ENCODE assay signal across 20 cellular contexts in the genomic region with DNA sequence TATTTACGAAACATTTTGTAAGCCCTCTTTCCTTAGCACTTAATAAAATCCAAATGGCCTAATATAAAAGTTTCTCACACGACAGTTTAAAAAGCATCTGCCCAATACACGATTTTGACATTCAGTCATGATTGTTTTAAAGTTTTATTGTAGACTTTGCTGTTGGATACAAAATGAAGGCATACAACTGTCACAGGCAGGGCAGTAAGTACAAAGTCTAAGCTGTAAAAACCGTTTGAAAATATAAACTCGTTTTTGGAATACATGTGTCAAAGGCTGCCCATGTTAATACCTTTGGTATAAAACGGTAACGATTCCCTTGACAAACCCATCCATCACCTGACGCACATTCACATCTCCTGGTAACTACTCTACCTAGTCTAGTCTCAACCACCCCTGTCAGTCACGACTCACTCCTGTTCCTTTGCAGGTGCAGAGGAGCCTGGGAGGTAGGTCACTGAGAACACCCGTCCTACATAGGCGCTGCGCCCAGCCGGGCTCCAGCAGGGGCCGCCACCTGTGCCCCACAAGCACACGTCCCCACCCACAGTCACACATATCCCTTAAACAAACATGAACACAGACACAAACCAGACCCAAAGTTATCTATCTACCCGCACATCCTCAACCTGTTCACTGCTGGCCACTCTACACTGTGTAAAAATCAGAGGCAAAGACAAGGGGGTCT. TPM values are rescaled to one million over a fixed set of nuclear protein-coding genes. Genes with fewer than 3 reads are reported as not detected.
DNase-seq lines count a peak whose midpoint lies in the region; ATAC-seq and TF ChIP-seq lines count a peak whose summit lies in the region.
"Had no signal": no experiment of that assay in that cellular context is flagged by ENCODE, and none has a peak within 500 bp of the region (broad histone marks: within the 10 kb centered on the region; RNA-seq: fewer than 3 reads in every experiment).

No MANE protein-coding gene starts in this region.

- intact Hi-C loops in OCI-LY7 (cut with micrococcal nuclease; ENCODE audit: unreplicated experiment): no loop called here
- intact Hi-C loops in activated CD4-positive, alpha-beta T cell treated with anti-CD3 and anti-CD28 coated beads, Interleukin-2, amount 10 ng/mL, durations not matched to agents 24 days and 14 days (cut with micrococcal nuclease): no loop called here

- peak overlapping the region; percentile 30; the same call in 1 of the 2 replicates for H3K27ac Mint-ChIP-seq in GM23338
- peak overlapping the region; percentile 25 for H3K27ac Mint-ChIP-seq in endothelial cell (ENCODE audit: unreplicated experiment)
- H3K27ac Mint-ChIP-seq in activated CD4-positive, alpha-beta T cell treated with anti-CD3 and anti-CD28 coated beads, Interleukin-2, amount 10 ng/mL, durations not matched to agents 24 days and 14 days: no peak overlapping the region

- H3F3A ChIP-seq in GM23338 (replicated peaks; ENCODE audit: low read depth): no peaks in the 10 kb centered on the region

- H3K9me3 ChIP-seq in OCI-LY7 (ENCODE audit: low read length): no peaks in the 10 kb centered on the region
- no peaks in the 10 kb centered on the region for H3K9me3 ChIP-seq in osteoblast (ENCODE audit: low read depth, low read length)
- H3K9me3 ChIP-seq: right atrium auricular region had no signal

- H3K4me1 ChIP-seq in GM23338 (ENCODE audit: insufficient read depth): no peaks in the 10 kb centered on the region
- H3K4me1 ChIP-seq in OCI-LY7 (ENCODE audit: insufficient read depth, low read length, poor library complexity, severe bottlenecking): no peaks in the 10 kb centered on the region
- H3K4me1 ChIP-seq in osteoblast (ENCODE audit: insufficient read depth, low read length): peaks cover 18% of the 10 kb centered on the region

- H3K4me3 Mint-ChIP-seq in GM23338 (no peak overlapping the region), endothelial cell (ENCODE audit: unreplicated experiment) (no peak overlapping the region)
- H3K4me3 Mint-ChIP-seq in activated CD4-positive, alpha-beta T cell treated with anti-CD3 and anti-CD28 coated beads, Interleukin-2, amount 10 ng/mL, durations not matched to agents 24 days and 14 days: no peak overlapping the region
- H3K4me3 Mint-ChIP-seq: naive B cell had no signal

- H3K4me2 ChIP-seq in GM23338 (no peak overlapping the region), OCI-LY7 (ENCODE audit: low read length) (no peak overlapping the region), osteoblast (ENCODE audit: insufficient read depth, low read length) (no peak overlapping the region)

- H2AFZ ChIP-seq in GM23338 (no peak overlapping the region), OCI-LY7 (ENCODE audit: low read length) (no peak overlapping the region), osteoblast (ENCODE audit: low read length) (no peak overlapping the region)

- H3K27ac ChIP-seq in GM23338 (ENCODE audit: low read depth): peak overlapping the region; percentile 36; the same call in 1 of the 2 replicates
- no peak overlapping the region for H3K27ac ChIP-seq in OCI-LY7 (ENCODE audit: low read depth, low read length, poor library complexity, severe bottlenecking)
- no peak overlapping the region for H3K27ac ChIP-seq in osteoblast (ENCODE audit: low read depth, low read length)
- H3K27ac ChIP-seq: HL-60, right atrium auricular region had no signal

- H3K27me3 ChIP-seq in GM23338 (ENCODE audit: insufficient read depth): no peaks in the 10 kb centered on the region
- H3K27me3 ChIP-seq in osteoblast (ENCODE audit: insufficient read depth, low read length): no peaks in the 10 kb centered on the region
- H3K27me3 ChIP-seq: right atrium auricular region had no signal

- H3K4me1 Mint-ChIP-seq in GM23338 (no peaks in the 10 kb centered on the region), endothelial cell (ENCODE audit: unreplicated experiment) (peaks cover 60% of the 10 kb centered on the region)
- peaks cover 2% of the 10 kb centered on the region for H3K4me1 Mint-ChIP-seq in activated CD4-positive, alpha-beta T cell treated with anti-CD3 and anti-CD28 coated beads, Interleukin-2, amount 10 ng/mL, durations not matched to agents 24 days and 14 days

- BruUV-seq in OCI-LY7 (replicated peaks; lab: Mats Ljungman, UMichigan): TSS peak; percentile 53

- H3K36me3 Mint-ChIP-seq in GM23338 (ENCODE audit: low read depth): peaks cover 60% of the 10 kb centered on the region
- H3K36me3 Mint-ChIP-seq in endothelial cell (ENCODE audit: low read depth, unreplicated experiment): peaks cover 56% of the 10 kb centered on the region
- H3K36me3 Mint-ChIP-seq in activated CD4-positive, alpha-beta T cell treated with anti-CD3 and anti-CD28 coated beads, Interleukin-2, amount 10 ng/mL, durations not matched to agents 24 days and 14 days (ENCODE audit: low read depth): peaks cover 30% of the 10 kb centered on the region

- CTCF ChIA-PET in OCI-LY7 (lab: Charles Lee; ENCODE audit: unreplicated experiment): no interaction called here

- POLR2A ChIA-PET in OCI-LY7 (lab: Charles Lee): no interaction called here

- H3K79me2 ChIP-seq in GM23338 (replicated peaks; ENCODE audit: insufficient read depth) (peaks cover 21% of the 10 kb centered on the region; the same call in 1 of the 2 replicates), OCI-LY7 (ENCODE audit: insufficient read depth, low read depth, low read length) (no peaks in the 10 kb centered on the region), osteoblast (ENCODE audit: insufficient read depth, low read length) (peaks cover 79% of the 10 kb centered on the region)

- ATAC-seq in GM23338: peak; percentile 97
- ATAC-seq in GM21390 (IDR thresholded peaks at IDR 0.05; ENCODE audit: unreplicated experiment): no peak

- no peaks in the 10 kb centered on the region for H3K9me3 Mint-ChIP-seq in GM23338
- H3K9me3 Mint-ChIP-seq in endothelial cell (ENCODE audit: unreplicated experiment): no peaks in the 10 kb centered on the region
- H3K9me3 Mint-ChIP-seq in activated CD4-positive, alpha-beta T cell treated with anti-CD3 and anti-CD28 coated beads, Interleukin-2, amount 10 ng/mL, durations not matched to agents 24 days and 14 days: no peaks in the 10 kb centered on the region
- H3K9me3 Mint-ChIP-seq: naive B cell had no signal

- H3K27me3 Mint-ChIP-seq in GM23338 (ENCODE audit: insufficient read depth, low read depth, poor library complexity): peaks cover 1% of the 10 kb centered on the region
- peaks cover 5% of the 10 kb centered on the region for H3K27me3 Mint-ChIP-seq in endothelial cell (ENCODE audit: unreplicated experiment)
- H3K27me3 Mint-ChIP-seq in activated CD4-positive, alpha-beta T cell treated with anti-CD3 and anti-CD28 coated beads, Interleukin-2, amount 10 ng/mL, durations not matched to agents 24 days and 14 days: no peaks in the 10 kb centered on the region
- H3K27me3 Mint-ChIP-seq: naive B cell had no signal

- TF ChIP-seq CTCF in GM23338 (conservative IDR thresholded peaks at IDR 0.05; ENCODE audit: low read depth in 2 of 2): peak; percentile 67 to 75
- 0 out of 2 replicates have a peak, but pooled peaks have one; percentile 43 for TF ChIP-seq CTCF in OCI-LY7 (conservative IDR thresholded peaks at IDR 0.05; ENCODE audit: low read length)
- no peak for TF ChIP-seq CTCF in endothelial cell (IDR thresholded peaks at IDR 0.05; ENCODE audit: unreplicated experiment)
- no peak for TF ChIP-seq CTCF in osteoblast (IDR thresholded peaks at IDR 0.05; ENCODE audit: extremely low read depth, low read depth, low read length)

- DNase-seq in GM23338 (ENCODE audit: low spot score) (peak; percentile 69), OCI-LY7 (ENCODE audit: low spot score) (no peak), endothelial cell (ENCODE audit: low spot score) (no peak), osteoblast (ENCODE audit: insufficient read length, low spot score, missing footprints) (peak; percentile 51), NCI-H69 (lab: John Stamatoyannopoulos, UW) (no peak), DMS53 treated with DMSO at 0.1 percent for 48 hours (lab: John Stamatoyannopoulos, UW; ENCODE audit: unreplicated experiment) (no peak)
- DNase-seq in activated CD4-positive, alpha-beta T cell treated with anti-CD3 and anti-CD28 coated beads, Interleukin-2, amount 10 ng/mL, durations not matched to agents 24 days and 14 days: no peak
- DNase-seq: activated CD8-positive, alpha-beta memory T cell treated with anti-CD3 and anti-CD28 coated beads, Interleukin-2, amount 50 U/mL, for 4 hours; activated naive CD4-positive, alpha-beta T cell treated with anti-CD3 and anti-CD28 coated beads, Interleukin-2, amount 50 U/mL, for 16 hours; C1 segment of cervical spinal cord; central memory CD4-positive, alpha-beta T cell; head of caudate nucleus; kidney glomerular epithelial cell; naive B cell; NCI-H2029 treated with DMSO at 0.1 percent for 48 hours; NK-92 treated with Interleukin-12 subunit alpha and Interleukin-12 subunit beta, amount 100 ng/mL, for 24 hours; stimulated activated CD4-positive, alpha-beta T cell treated with anti-CD3 and anti-CD28 coated beads, Interleukin-4, amount 100 ng/mL, for 1 hour had no signal

- H3K9me2 ChIP-seq in GM23338 (ENCODE audit: insufficient read depth) (no peaks in the 10 kb centered on the region), OCI-LY7 (ENCODE audit: insufficient read depth, low read length) (no peaks in the 10 kb centered on the region)

- H3K36me3 ChIP-seq in GM23338 (ENCODE audit: insufficient read depth) (peaks cover 21% of the 10 kb centered on the region), OCI-LY7 (ENCODE audit: insufficient read depth, low read length) (peaks cover 73% of the 10 kb centered on the region), osteoblast (ENCODE audit: insufficient read depth, low read length) (peaks cover 88% of the 10 kb centered on the region)

- H4K20me1 ChIP-seq in GM23338 (replicated peaks; ENCODE audit: insufficient read depth): peaks cover 5% of the 10 kb centered on the region
- no peaks in the 10 kb centered on the region for H4K20me1 ChIP-seq in OCI-LY7 (ENCODE audit: insufficient read depth, low read length)
- peaks cover 14% of the 10 kb centered on the region for H4K20me1 ChIP-seq in osteoblast (ENCODE audit: insufficient read depth, low read length)

- H3K4me3 ChIP-seq in GM23338 (no peak overlapping the region), OCI-LY7 (ENCODE audit: low read depth, low read length, poor library complexity, severe bottlenecking) (no peak overlapping the region), osteoblast (ENCODE audit: insufficient read depth, low read length) (no peak overlapping the region)
- H3K4me3 ChIP-seq: right atrium auricular region had no signal

RNA-seq across cellular contexts. Expression of a gene that starts 27.1 kb away (rescaled TPM):
- 45.2 and 56.2 TPM in 2 replicates for total RNA-seq in GM23338 (2014; rRNA removed; shearing (Covaris generic))
- 15.8 and 16.8 TPM in 2 replicates for polyA plus RNA-seq in GM23338 (2016; fragmentation: Nextera tagmentation; extraction: Ambion mirVana)
- 26.4 and 28.1 TPM in 2 replicates for total RNA-seq in OCI-LY7 (2014; rRNA removed; shearing (Covaris generic))
- total RNA-seq in OCI-LY7 (2022) (43.5 and 45.7 TPM in 2 replicates), endothelial cell (ENCODE audit: unreplicated experiment) (128 TPM), osteoblast (94.6 and 102 TPM in 2 replicates)
- total RNA-seq in activated CD4-positive, alpha-beta T cell treated with anti-CD3 and anti-CD28 coated beads, Interleukin-2, amount 10 ng/mL, durations not matched to agents 24 days and 14 days: 47.5 and 48.5 TPM in 2 replicates

RNA-seq across cellular contexts. Expression of a gene that starts 27.4 kb away (rescaled TPM):
- total RNA-seq in GM23338 (2014; rRNA removed; shearing (Covaris generic)): 20.7 and 20.8 TPM in 2 replicates
- polyA plus RNA-seq in GM23338 (2016; fragmentation: Nextera tagmentation; extraction: Ambion mirVana): 20.8 and 26.8 TPM in 2 replicates
- total RNA-seq in OCI-LY7 (2014; rRNA removed; shearing (Covaris generic)): 21.2 and 32.6 TPM in 2 replicates
- total RNA-seq in OCI-LY7 (2022) (27.8 and 32.7 TPM in 2 replicates), endothelial cell (ENCODE audit: unreplicated experiment) (44.3 TPM), osteoblast (34.8 and 40.9 TPM in 2 replicates)
- 28.9 and 32.2 TPM in 2 replicates for total RNA-seq in activated CD4-positive, alpha-beta T cell treated with anti-CD3 and anti-CD28 coated beads, Interleukin-2, amount 10 ng/mL, durations not matched to agents 24 days and 14 days

Comparison
In these comparisons a context has a peak if more than half of its experiments do, and no peak if none do; other contexts are left out.
1. DNase-seq: peak in GM23338 (single experiment) and osteoblast (single experiment); none in OCI-LY7 (single experiment), endothelial cell (single experiment), activated CD4-positive, alpha-beta T cell treated with anti-CD3 and anti-CD28 coated beads, Interleukin-2, amount 10 ng/mL, durations not matched to agents 24 days and 14 days (single experiment), NCI-H69 (single experiment) and DMS53 treated with DMSO at 0.1 percent for 48 hours (single experiment).
2. CTCF ChIP-seq: peak in GM23338 (2 of 2) and OCI-LY7 (single experiment); none in endothelial cell (single experiment) and osteoblast (single experiment).